ENCODE assay signal across 1 cellular context in the genomic region with DNA sequence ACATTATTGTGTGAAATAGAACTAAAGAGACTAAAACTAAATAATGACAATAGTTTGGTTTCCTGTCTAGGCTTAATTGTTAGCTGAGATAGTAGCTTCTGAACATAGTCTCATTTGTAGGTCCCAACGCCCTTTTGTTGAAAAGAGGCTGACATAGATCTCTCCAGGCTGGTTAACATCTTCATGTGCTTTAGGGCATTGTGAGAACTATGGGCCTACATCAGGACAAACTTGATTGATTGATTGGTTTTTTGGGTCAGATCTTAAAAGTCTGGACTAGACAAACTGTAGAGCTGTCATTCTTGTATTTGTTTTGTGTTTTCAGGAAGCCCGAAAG.
TF ChIP-seq lines count a peak whose summit lies in the region.

No MANE protein-coding gene starts in this region.

TF ChIP-seq in liver, 16 proteins besides CTCF, POLR2A, EP300 and RAD21 (continued from another document):
- TF ChIP-seq, protein P1, sequence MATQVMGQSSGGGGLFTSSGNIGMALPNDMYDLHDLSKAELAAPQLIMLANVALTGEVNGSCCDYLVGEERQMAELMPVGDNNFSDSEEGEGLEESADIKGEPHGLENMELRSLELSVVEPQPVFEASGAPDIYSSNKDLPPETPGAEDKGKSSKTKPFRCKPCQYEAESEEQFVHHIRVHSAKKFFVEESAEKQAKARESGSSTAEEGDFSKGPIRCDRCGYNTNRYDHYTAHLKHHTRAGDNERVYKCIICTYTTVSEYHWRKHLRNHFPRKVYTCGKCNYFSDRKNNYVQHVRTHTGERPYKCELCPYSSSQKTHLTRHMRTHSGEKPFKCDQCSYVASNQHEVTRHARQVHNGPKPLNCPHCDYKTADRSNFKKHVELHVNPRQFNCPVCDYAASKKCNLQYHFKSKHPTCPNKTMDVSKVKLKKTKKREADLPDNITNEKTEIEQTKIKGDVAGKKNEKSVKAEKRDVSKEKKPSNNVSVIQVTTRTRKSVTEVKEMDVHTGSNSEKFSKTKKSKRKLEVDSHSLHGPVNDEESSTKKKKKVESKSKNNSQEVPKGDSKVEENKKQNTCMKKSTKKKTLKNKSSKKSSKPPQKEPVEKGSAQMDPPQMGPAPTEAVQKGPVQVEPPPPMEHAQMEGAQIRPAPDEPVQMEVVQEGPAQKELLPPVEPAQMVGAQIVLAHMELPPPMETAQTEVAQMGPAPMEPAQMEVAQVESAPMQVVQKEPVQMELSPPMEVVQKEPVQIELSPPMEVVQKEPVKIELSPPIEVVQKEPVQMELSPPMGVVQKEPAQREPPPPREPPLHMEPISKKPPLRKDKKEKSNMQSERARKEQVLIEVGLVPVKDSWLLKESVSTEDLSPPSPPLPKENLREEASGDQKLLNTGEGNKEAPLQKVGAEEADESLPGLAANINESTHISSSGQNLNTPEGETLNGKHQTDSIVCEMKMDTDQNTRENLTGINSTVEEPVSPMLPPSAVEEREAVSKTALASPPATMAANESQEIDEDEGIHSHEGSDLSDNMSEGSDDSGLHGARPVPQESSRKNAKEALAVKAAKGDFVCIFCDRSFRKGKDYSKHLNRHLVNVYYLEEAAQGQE (IDR thresholded peaks at IDR 0.05): no peak
- TF ChIP-seq, protein P2, sequence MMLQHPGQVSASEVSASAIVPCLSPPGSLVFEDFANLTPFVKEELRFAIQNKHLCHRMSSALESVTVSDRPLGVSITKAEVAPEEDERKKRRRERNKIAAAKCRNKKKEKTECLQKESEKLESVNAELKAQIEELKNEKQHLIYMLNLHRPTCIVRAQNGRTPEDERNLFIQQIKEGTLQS (IDR thresholded peaks at IDR 0.05): no peak
- no peak for TF ChIP-seq FOXA2 (IDR thresholded peaks at IDR 0.05)
- no peak for TF ChIP-seq HNF4G (IDR thresholded peaks at IDR 0.05)
- TF ChIP-seq EGR1 (IDR thresholded peaks at IDR 0.05; ENCODE audit: low read depth in 2 of 2): no peak
- TF ChIP-seq NR2F2 (IDR thresholded peaks at IDR 0.05): no peak
